9 cellular contexts compared by ENCODE assay signal in genomic region chr2:209577376-209578357, GRCh38.
A peak's percentile ranks its signal among the peaks of the same experiment; 100 is the strongest.
DNase-seq lines count a peak whose midpoint lies in the region; ATAC-seq and TF ChIP-seq lines count a peak whose summit lies in the region.
"Had no signal": no experiment of that assay in that cellular context is flagged by ENCODE, and none has a peak within 500 bp of the region (broad histone marks: within the 10 kb centered on the region; RNA-seq: fewer than 3 reads in every experiment).

No MANE protein-coding gene starts in this region.

- H3K4me3 ChIP-seq in colonic mucosa (no peak overlapping the region), psoas muscle (no peak overlapping the region)

- H3K27ac ChIP-seq in colonic mucosa: no peak overlapping the region
- H3K27ac ChIP-seq in psoas muscle: no peak overlapping the region

- intact Hi-C loops in colonic mucosa (cut with DNase I): loop anchor here (10.0 kb wide), 2 partner anchors 153 to 243 kb away; partner anchors contain the start of gene MAP2
- intact Hi-C loops in psoas muscle (cut with DNase I): no loop called here

- H3K36me3 ChIP-seq in colonic mucosa (no peaks in the 10 kb centered on the region), psoas muscle (ENCODE audit: insufficient read depth in 1 of 2, low read depth in 1 of 2) (no peaks in the 10 kb centered on the region)

- H3K27me3 ChIP-seq in colonic mucosa (no peaks in the 10 kb centered on the region), psoas muscle (ENCODE audit: insufficient read depth in 3 of 3, low read length in 2 of 3) (no peaks in the 10 kb centered on the region)

- WGBS in psoas muscle, 3 donors: 84 to 85% (median 85%) methylated on average over 4 of the region's 4 CpGs

- no peak for ATAC-seq in psoas muscle
- ATAC-seq in GM21717 (IDR thresholded peaks at IDR 0.05; ENCODE audit: unreplicated experiment): no peak

- H3K4me1 ChIP-seq in colonic mucosa (no peaks in the 10 kb centered on the region), psoas muscle (no peaks in the 10 kb centered on the region)

- H3K9ac ChIP-seq in colonic mucosa (ENCODE audit: low read depth in 2 of 2, low read length in 2 of 2): no peak overlapping the region

- DNase-seq in NCI-H2081 (lab: John Stamatoyannopoulos, UW): peak; percentile 21 to 40
- no peak for DNase-seq in NCI-H2081 treated with DMSO at 0.1 percent for 48 hours (lab: John Stamatoyannopoulos, UW)
- peak; percentile 10 for DNase-seq in NCI-H2107 (lab: John Stamatoyannopoulos, UW)
- no peak for DNase-seq in colonic mucosa
- DNase-seq in psoas muscle: no peak
- DNase-seq in activated CD4-positive, CD25-positive, alpha-beta regulatory T cell (lab: John Stamatoyannopoulos, UW): no peak
- DNase-seq in stimulated activated naive CD4-positive, alpha-beta T cell treated with Interleukin-2 at 50 U/mL for 16 hours (lab: John Stamatoyannopoulos, UW): no peak
- DNase-seq: CD4-positive, alpha-beta T cell had no signal

- no peaks in the 10 kb centered on the region for H3K9me3 ChIP-seq in colonic mucosa
- H3K9me3 ChIP-seq in psoas muscle: no peaks in the 10 kb centered on the region

- peak; percentile 10 for TF ChIP-seq CTCF in colonic mucosa (IDR thresholded peaks at IDR 0.05)
- TF ChIP-seq CTCF in psoas muscle (IDR thresholded peaks at IDR 0.05): peak; percentile 39

Comparison
In these comparisons a context has a peak if more than half of its experiments do, and no peak if none do; other contexts are left out.
1. DNase-seq: peak in NCI-H2081 (2 of 2) and NCI-H2107 (single experiment); none in NCI-H2081 treated with DMSO at 0.1 percent for 48 hours (single experiment), colonic mucosa (single experiment), psoas muscle (0 of 2), activated CD4-positive, CD25-positive, alpha-beta regulatory T cell (0 of 4) and stimulated activated naive CD4-positive, alpha-beta T cell treated with Interleukin-2 at 50 U/mL for 16 hours (single experiment).